In the genomic region with DNA sequence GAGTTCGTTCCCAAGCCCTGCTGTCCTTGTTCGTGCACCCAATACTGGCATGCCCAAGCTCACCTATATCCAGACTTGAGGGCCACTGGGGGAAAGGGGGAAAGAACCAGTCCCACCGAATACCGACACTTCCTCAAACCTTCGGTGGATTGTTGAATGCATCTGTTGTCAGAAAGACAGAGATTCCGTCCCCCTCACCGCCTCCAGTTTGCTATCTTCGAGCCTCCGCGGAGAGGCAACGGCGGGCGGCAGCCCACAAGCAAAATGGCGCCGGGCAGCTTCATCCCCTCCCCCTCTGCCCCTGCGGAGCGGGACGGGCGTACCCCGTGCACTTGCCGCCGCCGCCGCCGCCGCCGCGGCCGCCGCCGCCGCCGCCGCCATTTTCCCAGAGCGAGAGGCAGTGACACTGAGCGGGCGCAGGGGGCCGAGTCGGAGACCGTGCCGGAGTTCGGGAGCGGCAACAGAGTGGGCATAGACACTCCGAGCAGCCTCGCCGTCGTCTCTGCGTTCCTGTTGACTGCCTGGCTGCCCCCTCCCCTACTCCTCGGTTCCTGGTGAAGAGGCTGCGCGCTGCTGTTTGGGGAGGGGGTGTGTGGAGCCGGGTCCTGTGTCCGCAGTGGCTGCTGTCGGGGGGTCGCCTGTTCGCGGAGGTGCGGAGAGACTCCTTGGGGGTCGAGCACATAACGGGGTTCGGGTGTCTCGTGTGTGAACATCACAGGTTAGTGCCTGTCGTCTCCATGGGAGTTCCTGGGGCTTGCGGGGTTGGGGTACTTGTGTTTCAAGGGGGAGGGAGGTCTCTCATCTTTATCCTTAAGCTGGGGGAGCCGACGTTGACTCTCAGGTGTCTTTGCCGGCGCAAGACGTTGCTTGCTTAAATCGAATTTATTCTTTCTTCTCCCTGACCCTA, we compare ENCODE assay signal across 8 cellular contexts. TPM values are rescaled to one million over a fixed set of nuclear protein-coding genes. Genes with fewer than 3 reads are reported as not detected.
DNase-seq lines count a peak whose midpoint lies in the region; ATAC-seq and TF ChIP-seq lines count a peak whose summit lies in the region.

Gene KMT2E (plus strand): TSS at position 388 of the 907 bp plus-strand sequence. CDS start 26,748 bp downstream, outside the sequence.

- peak; percentile 87 to 95 (median 90) for DNase-seq in CD4-positive, CD25-positive, alpha-beta regulatory T cell
- DNase-seq in HPDE6-E6E7 (ENCODE audit: extremely low spot score) (peak; percentile 62), NOMO-1 treated with dmso at 0.1 percent for 144 hours (lab: John Stamatoyannopoulos, UW; ENCODE audit: unreplicated experiment) (peak; percentile 27), endodermal cell (peak; percentile 97), midbrain (lab: John Stamatoyannopoulos, UW) (peak; percentile 86)
- DNase-seq in activated CD8-positive, alpha-beta memory T cell treated with anti-CD3 and anti-CD28 coated beads, Interleukin-2, amount 50 U/mL, for 1 hour (ENCODE audit: extremely low read depth) = peak; percentile 84
- peak; percentile 78 to 85 for DNase-seq in stimulated activated CD8-positive, alpha-beta memory T cell treated with anti-CD3 and anti-CD28 coated beads, Interleukin-2, amount 100 ng/mL, for 1 hour (ENCODE audit: low read depth in 2 of 2)

- peaks cover 0 to 8% (median 0%) of the 10 kb centered on the region in 7 donors for H3K9me3 Mint-ChIP-seq in CD4-positive, CD25-positive, alpha-beta regulatory T cell
- H3K9me3 Mint-ChIP-seq in endodermal cell = no peaks in the 10 kb centered on the region

- TF ChIP-seq CTCF in endodermal cell (conservative IDR thresholded peaks at IDR 0.05) = peak; percentile 44

- H3K9me3 ChIP-seq in CD4-positive, CD25-positive, alpha-beta regulatory T cell (ENCODE audit: control insufficient read depth in 2 of 2, low read length in 2 of 2) = no peaks in the 10 kb centered on the region
- no peaks in the 10 kb centered on the region for H3K9me3 ChIP-seq in endodermal cell (ENCODE audit: control insufficient read depth, low read length)

- peak within 1 kb of the TSS; percentile 100 for H3K9ac ChIP-seq in endodermal cell (ENCODE audit: extremely low read depth, low read length, poor library complexity, severe bottlenecking)

- peak within 1 kb of the TSS; percentile 97 to 100 (median 98) for H3K4me3 Mint-ChIP-seq in CD4-positive, CD25-positive, alpha-beta regulatory T cell
- H3K4me3 Mint-ChIP-seq in endodermal cell = peak within 1 kb of the TSS; percentile 100

- ATAC-seq in CD4-positive, CD25-positive, alpha-beta regulatory T cell (ENCODE audit: low read depth in 2 of 2) = peak; percentile 43 to 44
- ATAC-seq in GM19452 (IDR thresholded peaks at IDR 0.05; ENCODE audit: unreplicated experiment) = peak; percentile 27

- peaks cover 30% of the 10 kb centered on the region for H3K27me3 Mint-ChIP-seq in CD4-positive, CD25-positive, alpha-beta regulatory T cell
- H3K27me3 Mint-ChIP-seq in endodermal cell (ENCODE audit: insufficient read depth) = peaks cover 2% of the 10 kb centered on the region

- H3K27me3 ChIP-seq in CD4-positive, CD25-positive, alpha-beta regulatory T cell (ENCODE audit: control insufficient read depth, insufficient read depth, low read length) = no peaks in the 10 kb centered on the region
- H3K27me3 ChIP-seq in endodermal cell (ENCODE audit: control insufficient read depth, insufficient read depth, low read length, poor library complexity, severe bottlenecking) = no peaks in the 10 kb centered on the region

- H3K4me1 Mint-ChIP-seq in CD4-positive, CD25-positive, alpha-beta regulatory T cell = peaks cover 7 to 54% (median 32%) of the 10 kb centered on the region in 4 donors
- H3K4me1 Mint-ChIP-seq in endodermal cell = peaks cover 30% of the 10 kb centered on the region

- 0 to 1% methylated on average over 14 to 70 of the region's 70 CpGs for WGBS in endodermal cell (ENCODE audit: insufficient coverage in 1 of 2, insufficient read length in 1 of 2), 2 experiments

- H3K27ac ChIP-seq in CD4-positive, CD25-positive, alpha-beta regulatory T cell (ENCODE audit: insufficient read depth, low read length, poor library complexity, severe bottlenecking) = peak within 1 kb of the TSS; percentile 100
- H3K27ac ChIP-seq in endodermal cell (ENCODE audit: low read depth, low read length) = peak within 1 kb of the TSS; percentile 100

- H3K36me3 ChIP-seq in CD4-positive, CD25-positive, alpha-beta regulatory T cell (ENCODE audit: control insufficient read depth, insufficient read depth, low read length) = no peaks in the 10 kb centered on the region
- peaks cover 4% of the 10 kb centered on the region for H3K36me3 ChIP-seq in endodermal cell (ENCODE audit: control insufficient read depth, insufficient read depth, low read length)

- H3K36me3 Mint-ChIP-seq in CD4-positive, CD25-positive, alpha-beta regulatory T cell = peaks cover 8% of the 10 kb centered on the region
- peaks cover 15% of the 10 kb centered on the region for H3K36me3 Mint-ChIP-seq in endodermal cell (ENCODE audit: low read depth)

- peaks cover 59% of the 10 kb centered on the region for H3K4me1 ChIP-seq in CD4-positive, CD25-positive, alpha-beta regulatory T cell (ENCODE audit: control insufficient read depth, insufficient read depth, low read length, poor library complexity, severe bottlenecking)
- H3K4me1 ChIP-seq in endodermal cell (ENCODE audit: control insufficient read depth, insufficient read depth, low read length) = no peaks in the 10 kb centered on the region

- H3K27ac Mint-ChIP-seq in CD4-positive, CD25-positive, alpha-beta regulatory T cell = peak within 1 kb of the TSS; percentile 100
- H3K27ac Mint-ChIP-seq in endodermal cell = peak within 1 kb of the TSS; percentile 100

- peak within 1 kb of the TSS; percentile 99 for H3K4me3 ChIP-seq in CD4-positive, CD25-positive, alpha-beta regulatory T cell (ENCODE audit: low read depth, low read length)
- peak within 1 kb of the TSS; percentile 99 for H3K4me3 ChIP-seq in endodermal cell (ENCODE audit: low read length)

RNA-seq across cellular contexts. Expression of gene KMT2E, which starts in this region (rescaled TPM):
- total RNA-seq in CD4-positive, CD25-positive, alpha-beta regulatory T cell = 360 TPM
- 100 to 1,000 TPM; 146 to 197 (median 177) TPM for polyA plus RNA-seq in CD4-positive, CD25-positive, alpha-beta regulatory T cell
- total RNA-seq in endodermal cell = 10 to 100 TPM; 65.7 to 70.4 TPM
- 73.3 TPM for polyA plus RNA-seq in endodermal cell (2013, experiment 1 of 2)
- 71.3 TPM for polyA plus RNA-seq in endodermal cell (2013, experiment 2 of 2)

Comparison
In these comparisons a context has a peak if more than half of its experiments do, and no peak if none do; other contexts are left out.
1. Peak in every context shown above with its lines: DNase-seq, ATAC-seq, H3K4me3 ChIP-seq and H3K27ac ChIP-seq.
2. DNase-seq: peak in every context shown above with its lines; median percentile 97 in endodermal cell; 90 in CD4-positive, CD25-positive, alpha-beta regulatory T cell; 86 in midbrain; 84 in activated CD8-positive, alpha-beta memory T cell treated with anti-CD3 and anti-CD28 coated beads, Interleukin-2, amount 50 U/mL, for 1 hour; 82 in stimulated activated CD8-positive, alpha-beta memory T cell treated with anti-CD3 and anti-CD28 coated beads, Interleukin-2, amount 100 ng/mL, for 1 hour; 62 in HPDE6-E6E7; 27 in NOMO-1 treated with dmso at 0.1 percent for 144 hours.